In genomic region chr17:19141366-19142155, GRCh38 we compare ENCODE assay signal across 10 cellular contexts. TPM values are rescaled to one million over a fixed set of nuclear protein-coding genes. Genes with fewer than 3 reads are reported as not detected.
DNase-seq lines count a peak whose midpoint lies in the region; ATAC-seq, FAIRE-seq and TF ChIP-seq lines count a peak whose summit lies in the region.
"Not testable (repeated sequence)": the region's sequence is repeated elsewhere in the genome, so short reads cannot be mapped to it uniquely, and the experiment has no call there.
"Had no signal": no experiment of that assay in that cellular context is flagged by ENCODE, and none has a peak within 500 bp of the region (broad histone marks: within the 10 kb centered on the region; RNA-seq: fewer than 3 reads in every experiment).

No MANE protein-coding gene starts in this region.

- RAD21 ChIA-PET in HCT116 (lab: Charles Lee; ENCODE audit: low non-redundant PET in 1 of 2, low total read pairs in 2 of 2, uncharacterized antibody in 2 of 2, unreplicated experiment in 2 of 2) = not testable (repeated sequence)

- H2AFZ ChIP-seq in HCT116 (ENCODE audit: low read depth, low read length, poor library complexity, severe bottlenecking) = not testable (repeated sequence)

- H3K9ac ChIP-seq in HCT116 (ENCODE audit: low read length) = not testable (repeated sequence)

- not testable (repeated sequence) for TF ChIP-seq CTCF in HCT116 (IDR thresholded peaks at IDR 0.05 in 2 of 3, conservative IDR thresholded peaks at IDR 0.05 in 1 of 3; ENCODE audit: borderline replicate concordance in 1 of 3, insufficient read depth in 1 of 3, low read depth in 2 of 3, low read length in 2 of 3); dorsolateral prefrontal cortex (IDR thresholded peaks at IDR 0.05 in 54 of 56, conservative IDR thresholded peaks at IDR 0.05 in 2 of 56; ENCODE audit: low read depth in 1 of 56, partially characterized antibody in 56 of 56)

- not testable (repeated sequence) for H3K9me3 ChIP-seq in HCT116 (ENCODE audit: control insufficient read depth in 1 of 2, insufficient read depth in 1 of 2, low read depth in 1 of 2, low read length in 2 of 2)

- H3K4me3 Mint-ChIP-seq in activated CD4-positive, alpha-beta T cell treated with anti-CD3 and anti-CD28 coated beads for 36 hours = not testable (repeated sequence)

- TF ChIP-seq POLR2A in HCT116 (IDR thresholded peaks at IDR 0.05; ENCODE audit: borderline replicate concordance, extremely low read depth, insufficient read depth, insufficient read length) = not testable (repeated sequence)

- ATAC-seq in GM18868 (IDR thresholded peaks at IDR 0.05; ENCODE audit: unreplicated experiment) (peak; percentile 66), HCT116 (peak; percentile 85), HG03432 (IDR thresholded peaks at IDR 0.05; ENCODE audit: unreplicated experiment) (peak; percentile 45), left lobe of liver (peak; percentile 81), sciatic nerve (peak; percentile 87)
- ATAC-seq in activated CD4-positive, alpha-beta T cell treated with anti-CD3 and anti-CD28 coated beads for 36 hours = peak; percentile 95

- POLR2A ChIA-PET in HCT116 (lab: Charles Lee); activated CD4-positive, alpha-beta T cell treated with anti-CD3 and anti-CD28 coated beads for 36 hours (lab: Charles Lee): not testable (repeated sequence)

- not testable (repeated sequence) for H4K20me1 ChIP-seq in HCT116 (ENCODE audit: insufficient read depth)

- not testable (repeated sequence) for H3K27ac ChIP-seq in HCT116 (ENCODE audit: low read depth, low read length)
- H3K27ac ChIP-seq in dorsolateral prefrontal cortex = peak overlapping the region in 20 of 59 donors; percentile 50 to 87 (median 68)

- intact Hi-C loops in HCT116 (cut with micrococcal nuclease); activated CD4-positive, alpha-beta T cell treated with anti-CD3 and anti-CD28 coated beads for 36 hours (cut with DNase I, micrococcal nuclease); dorsolateral prefrontal cortex (cut with DNase I); sciatic nerve (cut with DNase I): not testable (repeated sequence)

- not testable (repeated sequence) for H3K27me3 ChIP-seq in HCT116 (ENCODE audit: insufficient read depth, low read length); dorsolateral prefrontal cortex

- H3K79me2 ChIP-seq in HCT116 (ENCODE audit: insufficient read depth, low read length) = not testable (repeated sequence)

- H3K4me3 ChIP-seq in HCT116 (replicated peaks in 1 of 2; ENCODE audit: low read depth in 1 of 2, low read length in 2 of 2) = not testable (repeated sequence)
- H3K4me3 ChIP-seq in dorsolateral prefrontal cortex = peak overlapping the region in 38 of 59 donors; percentile 25 to 59 (median 42)

- H3K4me1 Mint-ChIP-seq in activated CD4-positive, alpha-beta T cell treated with anti-CD3 and anti-CD28 coated beads for 36 hours = not testable (repeated sequence)

- CTCF ChIA-PET in HCT116 (lab: Charles Lee); activated CD4-positive, alpha-beta T cell treated with anti-CD3 and anti-CD28 coated beads for 36 hours (lab: Charles Lee): not testable (repeated sequence)

- BruUV-seq in HCT116 (replicated peaks; lab: Mats Ljungman, UMichigan) = not testable (repeated sequence)

- not testable (repeated sequence) for H3K27ac Mint-ChIP-seq in activated CD4-positive, alpha-beta T cell treated with anti-CD3 and anti-CD28 coated beads for 36 hours

- H3K36me3 ChIP-seq in HCT116 (ENCODE audit: control insufficient read depth in 1 of 2, insufficient read depth in 2 of 2, low read length in 2 of 2) = not testable (repeated sequence)

- FAIRE-seq in A204.1 (lab: Jason Lieb, UNC) = peak; percentile 51

- H3K36me3 Mint-ChIP-seq in activated CD4-positive, alpha-beta T cell treated with anti-CD3 and anti-CD28 coated beads for 36 hours (ENCODE audit: low read depth) = not testable (repeated sequence)

- H3K9me3 Mint-ChIP-seq in activated CD4-positive, alpha-beta T cell treated with anti-CD3 and anti-CD28 coated beads for 36 hours (ENCODE audit: low read depth) = not testable (repeated sequence)

- not testable (repeated sequence) for H3K27me3 Mint-ChIP-seq in activated CD4-positive, alpha-beta T cell treated with anti-CD3 and anti-CD28 coated beads for 36 hours

- H3K4me2 ChIP-seq in HCT116 (ENCODE audit: low read length) = 0 out of 2 replicates have a peak overlapping the region, but pooled peaks have one; percentile 28

- H3K4me1 ChIP-seq in HCT116 (ENCODE audit: control insufficient read depth in 1 of 2, insufficient read depth in 2 of 2, low read length in 2 of 2) = not testable (repeated sequence)

- DNase-seq in HCT116 (ENCODE audit: low read depth, low spot score); activated CD4-positive, alpha-beta T cell treated with anti-CD3 and anti-CD28 coated beads for 36 hours; sciatic nerve (ENCODE audit: low spot score): not testable (repeated sequence)
- DNase-seq in dorsolateral prefrontal cortex = peak in 6 of 10 donors; percentile 2 to 31 (median 17)
- peak; percentile 52 for DNase-seq in left lobe of liver (ENCODE audit: low spot score)

- not testable (repeated sequence) for H3K9me2 ChIP-seq in HCT116 (ENCODE audit: insufficient read depth)

- not testable (repeated sequence) for TF ChIP-seq RAD21 in HCT116 (IDR thresholded peaks at IDR 0.05; ENCODE audit: low read depth)

RNA-seq across cellular contexts. Expression of gene GRAPL, which starts 14.2 kb away (rescaled TPM):
- 0.44 TPM for total RNA-seq in HCT116 (2021; ENCODE audit: unreplicated experiment)
- not detected in 2 replicates for polyA plus RNA-seq in HCT116 (2012)
- total RNA-seq in activated CD4-positive, alpha-beta T cell treated with anti-CD3 and anti-CD28 coated beads for 36 hours = 1 to 10 TPM; 2.9 to 4.0 TPM
- total RNA-seq in dorsolateral prefrontal cortex = 1 to 10 TPM in 104 of 120 experiments, under 1 TPM in 6, not detected in 10; 0.69 to 6.6 (median 2.7) TPM
- total RNA-seq in left lobe of liver = 3.0 TPM
- 5.2 TPM for total RNA-seq in sciatic nerve
- total RNA-seq: myocyte had no signal
- polyA plus RNA-seq: SK-N-SH had no signal

Comparison
In these comparisons a context has a peak if more than half of its experiments do, and no peak if none do; other contexts are left out.
1. ATAC-seq: peak in every context shown above with its lines; median percentile 95 in activated CD4-positive, alpha-beta T cell treated with anti-CD3 and anti-CD28 coated beads for 36 hours; 87 in sciatic nerve; 85 in HCT116; 81 in left lobe of liver; 66 in GM18868; 45 in HG03432.